ENCODE assay signal across 1 cellular context in the genomic region with DNA sequence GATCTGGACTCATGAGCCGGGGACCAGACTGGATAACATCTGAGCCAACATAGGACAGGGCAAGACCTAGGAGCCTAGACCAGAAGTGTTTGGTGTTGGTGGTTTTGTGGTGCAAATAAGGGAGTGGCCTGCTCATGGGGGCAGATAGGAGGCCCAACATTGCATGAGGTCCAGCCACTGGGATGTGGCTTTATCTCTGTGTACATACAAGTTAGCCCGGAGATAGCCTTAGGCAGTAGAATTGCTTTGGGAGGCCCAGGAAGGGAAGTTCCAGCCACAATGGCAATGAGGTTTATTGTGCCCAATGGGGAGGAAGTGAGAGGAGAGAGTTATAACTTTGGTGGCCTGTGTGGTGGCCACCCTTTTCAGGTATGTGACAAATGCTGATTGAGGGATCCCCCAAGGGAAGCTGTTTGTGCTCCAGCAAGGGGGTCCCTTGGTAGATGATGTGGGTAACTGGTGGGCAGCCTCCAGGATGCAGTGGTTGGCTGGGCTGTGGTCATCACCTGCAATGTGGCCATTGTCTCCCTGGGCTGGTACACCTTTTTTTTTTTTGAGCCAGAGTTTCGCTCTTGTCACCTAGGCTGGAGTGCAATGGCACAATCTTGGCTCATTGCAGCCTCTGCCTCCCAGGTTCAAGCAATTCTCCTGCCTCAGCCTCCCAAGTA.
TF ChIP-seq lines count a peak whose summit lies in the region.

No MANE protein-coding gene starts in this region.

TF ChIP-seq in K562, 482 proteins besides CTCF, POLR2A, EP300 and RAD21 (continued from another document and continues in another):
- TF ChIP-seq GABPA (tag; conservative IDR thresholded peaks at IDR 0.05; ENCODE audit: low read depth) = 0 out of 2 replicates have a peak, but pooled peaks have one; percentile 28
- TF ChIP-seq HOXB6 (CRISPR knock-in tag; IDR thresholded peaks at IDR 0.05; ENCODE audit: borderline replicate concordance) = no peak
- peak; percentile 33; the same call in 1 of the 2 replicates for TF ChIP-seq MTA1 (IDR thresholded peaks at IDR 0.05; ENCODE audit: borderline replicate concordance)
- no peak for TF ChIP-seq COPS2 (conservative IDR thresholded peaks at IDR 0.05)
- peak; percentile 74 to 78; a peak in 3 of 4 replicates for TF ChIP-seq KDM1A (IDR thresholded peaks at IDR 0.05)
- TF ChIP-seq RREB1 (CRISPR knock-in tag; IDR thresholded peaks at IDR 0.05) = peak; percentile 59; the same call in 1 of the 2 replicates
- TF ChIP-seq, protein P1, sequence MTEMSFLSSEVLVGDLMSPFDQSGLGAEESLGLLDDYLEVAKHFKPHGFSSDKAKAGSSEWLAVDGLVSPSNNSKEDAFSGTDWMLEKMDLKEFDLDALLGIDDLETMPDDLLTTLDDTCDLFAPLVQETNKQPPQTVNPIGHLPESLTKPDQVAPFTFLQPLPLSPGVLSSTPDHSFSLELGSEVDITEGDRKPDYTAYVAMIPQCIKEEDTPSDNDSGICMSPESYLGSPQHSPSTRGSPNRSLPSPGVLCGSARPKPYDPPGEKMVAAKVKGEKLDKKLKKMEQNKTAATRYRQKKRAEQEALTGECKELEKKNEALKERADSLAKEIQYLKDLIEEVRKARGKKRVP (CRISPR knock-in tag; IDR thresholded peaks at IDR 0.05) = 0 out of 2 replicates have a peak, but pooled peaks have one; percentile 19
- no peak for TF ChIP-seq NR2C1 (IDR thresholded peaks at IDR 0.05)
- TF ChIP-seq NR2C1 (tag; IDR thresholded peaks at IDR 0.05) = peak; percentile 29; the same call in 1 of the 2 replicates
- peak in 1 of 2 experiments; percentile 83; a peak in 2 of 4 replicates for TF ChIP-seq TBL1XR1 (IDR thresholded peaks at IDR 0.05; ENCODE audit: low read length in 2 of 2)
- no peak for TF ChIP-seq THRAP3 (IDR thresholded peaks at IDR 0.05; ENCODE audit: borderline replicate concordance)
- 0 out of 2 replicates have a peak, but pooled peaks have one; percentile 30 for TF ChIP-seq ZC3H4 (CRISPR knock-in tag; IDR thresholded peaks at IDR 0.05; ENCODE audit: borderline replicate concordance)
- peak; percentile 77 for TF ChIP-seq LEF1 (IDR thresholded peaks at IDR 0.05)
- TF ChIP-seq CTBP1 (IDR thresholded peaks at IDR 0.05; ENCODE audit: borderline replicate concordance) = peak; percentile 92
- TF ChIP-seq NFYB (IDR thresholded peaks at IDR 0.05; ENCODE audit: extremely low read depth, insufficient read length) = no peak
- no peak for TF ChIP-seq NCOA1 (IDR thresholded peaks at IDR 0.05; ENCODE audit: low read depth)
- no peak for TF ChIP-seq NR3C1 (CRISPR knock-in tag; IDR thresholded peaks at IDR 0.05)
- TF ChIP-seq, protein P2, sequence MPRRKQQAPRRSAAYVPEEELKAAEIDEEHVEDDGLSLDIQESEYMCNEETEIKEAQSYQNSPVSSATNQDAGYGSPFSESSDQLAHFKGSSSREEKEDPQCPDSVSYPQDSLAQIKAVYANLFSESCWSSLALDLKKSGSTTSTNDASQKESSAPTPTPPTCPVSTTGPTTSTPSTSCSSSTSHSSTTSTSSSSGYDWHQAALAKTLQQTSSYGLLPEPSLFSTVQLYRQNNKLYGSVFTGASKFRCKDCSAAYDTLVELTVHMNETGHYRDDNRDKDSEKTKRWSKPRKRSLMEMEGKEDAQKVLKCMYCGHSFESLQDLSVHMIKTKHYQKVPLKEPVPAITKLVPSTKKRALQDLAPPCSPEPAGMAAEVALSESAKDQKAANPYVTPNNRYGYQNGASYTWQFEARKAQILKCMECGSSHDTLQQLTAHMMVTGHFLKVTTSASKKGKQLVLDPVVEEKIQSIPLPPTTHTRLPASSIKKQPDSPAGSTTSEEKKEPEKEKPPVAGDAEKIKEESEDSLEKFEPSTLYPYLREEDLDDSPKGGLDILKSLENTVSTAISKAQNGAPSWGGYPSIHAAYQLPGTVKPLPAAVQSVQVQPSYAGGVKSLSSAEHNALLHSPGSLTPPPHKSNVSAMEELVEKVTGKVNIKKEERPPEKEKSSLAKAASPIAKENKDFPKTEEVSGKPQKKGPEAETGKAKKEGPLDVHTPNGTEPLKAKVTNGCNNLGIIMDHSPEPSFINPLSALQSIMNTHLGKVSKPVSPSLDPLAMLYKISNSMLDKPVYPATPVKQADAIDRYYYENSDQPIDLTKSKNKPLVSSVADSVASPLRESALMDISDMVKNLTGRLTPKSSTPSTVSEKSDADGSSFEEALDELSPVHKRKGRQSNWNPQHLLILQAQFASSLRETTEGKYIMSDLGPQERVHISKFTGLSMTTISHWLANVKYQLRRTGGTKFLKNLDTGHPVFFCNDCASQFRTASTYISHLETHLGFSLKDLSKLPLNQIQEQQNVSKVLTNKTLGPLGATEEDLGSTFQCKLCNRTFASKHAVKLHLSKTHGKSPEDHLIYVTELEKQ (CRISPR knock-in tag; IDR thresholded peaks at IDR 0.05) = no peak
- peak; percentile 90 for TF ChIP-seq LCOR (CRISPR knock-in tag; IDR thresholded peaks at IDR 0.05)
- peak; percentile 73 for TF ChIP-seq JUND (IDR thresholded peaks at IDR 0.05; ENCODE audit: borderline replicate concordance, low read depth, low read length)
- TF ChIP-seq JUND (tag; IDR thresholded peaks at IDR 0.05; ENCODE audit: borderline replicate concordance, low read depth, low read length) = peak; percentile 25; the same call in 1 of the 3 replicates
- TF ChIP-seq FOXP4 (CRISPR knock-in tag; IDR thresholded peaks at IDR 0.05; ENCODE audit: borderline replicate concordance) = no peak
- peak; percentile 74 for TF ChIP-seq MYC (IDR thresholded peaks at IDR 0.05; ENCODE audit: low read depth, low read length)
- TF ChIP-seq MYC (CRISPR knock-in tag; IDR thresholded peaks at IDR 0.05; ENCODE audit: borderline replicate concordance, low read depth) = no peak
- 0 out of 2 replicates have a peak, but pooled peaks have one; percentile 18 for TF ChIP-seq ELF4 (CRISPR knock-in tag; IDR thresholded peaks at IDR 0.05)
- peak; percentile 87 for TF ChIP-seq DPF2 (IDR thresholded peaks at IDR 0.05)
- TF ChIP-seq ESRRA (IDR thresholded peaks at IDR 0.05; ENCODE audit: borderline replicate concordance, low read depth) = peak; percentile 90
- TF ChIP-seq KLF16 (IDR thresholded peaks at IDR 0.05) = peak; percentile 75
- TF ChIP-seq, protein P3, sequence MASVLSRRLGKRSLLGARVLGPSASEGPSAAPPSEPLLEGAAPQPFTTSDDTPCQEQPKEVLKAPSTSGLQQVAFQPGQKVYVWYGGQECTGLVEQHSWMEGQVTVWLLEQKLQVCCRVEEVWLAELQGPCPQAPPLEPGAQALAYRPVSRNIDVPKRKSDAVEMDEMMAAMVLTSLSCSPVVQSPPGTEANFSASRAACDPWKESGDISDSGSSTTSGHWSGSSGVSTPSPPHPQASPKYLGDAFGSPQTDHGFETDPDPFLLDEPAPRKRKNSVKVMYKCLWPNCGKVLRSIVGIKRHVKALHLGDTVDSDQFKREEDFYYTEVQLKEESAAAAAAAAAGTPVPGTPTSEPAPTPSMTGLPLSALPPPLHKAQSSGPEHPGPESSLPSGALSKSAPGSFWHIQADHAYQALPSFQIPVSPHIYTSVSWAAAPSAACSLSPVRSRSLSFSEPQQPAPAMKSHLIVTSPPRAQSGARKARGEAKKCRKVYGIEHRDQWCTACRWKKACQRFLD (CRISPR knock-in tag; IDR thresholded peaks at IDR 0.05) = peak; percentile 69
- TF ChIP-seq POU5F1 (IDR thresholded peaks at IDR 0.05; ENCODE audit: borderline replicate concordance, low read depth, low read length, partially characterized antibody) = no peak
- peak in 1 of 2 experiments; percentile 83; a peak in 1 of 3 replicates for TF ChIP-seq CBX3 (IDR thresholded peaks at IDR 0.05; ENCODE audit: borderline replicate concordance in 1 of 2, low read length in 2 of 2)
- peak; percentile 80; the same call in 1 of the 2 replicates for TF ChIP-seq RUNX1 (IDR thresholded peaks at IDR 0.05; ENCODE audit: low read depth)
- TF ChIP-seq MEF2A (IDR thresholded peaks at IDR 0.05; ENCODE audit: control insufficient read depth, low read depth, low read length) = no peak
- peak; percentile 55; the same call in 1 of the 2 replicates for TF ChIP-seq FOXP1 (CRISPR knock-in tag; IDR thresholded peaks at IDR 0.05)
- no peak for TF ChIP-seq ESRRB (CRISPR knock-in tag; IDR thresholded peaks at IDR 0.05; ENCODE audit: borderline replicate concordance)
- TF ChIP-seq FOXA3 (CRISPR knock-in tag; conservative IDR thresholded peaks at IDR 0.05 in 1 of 2, IDR thresholded peaks at IDR 0.05 in 1 of 2) = peak; percentile 93
- TF ChIP-seq, protein P4, sequence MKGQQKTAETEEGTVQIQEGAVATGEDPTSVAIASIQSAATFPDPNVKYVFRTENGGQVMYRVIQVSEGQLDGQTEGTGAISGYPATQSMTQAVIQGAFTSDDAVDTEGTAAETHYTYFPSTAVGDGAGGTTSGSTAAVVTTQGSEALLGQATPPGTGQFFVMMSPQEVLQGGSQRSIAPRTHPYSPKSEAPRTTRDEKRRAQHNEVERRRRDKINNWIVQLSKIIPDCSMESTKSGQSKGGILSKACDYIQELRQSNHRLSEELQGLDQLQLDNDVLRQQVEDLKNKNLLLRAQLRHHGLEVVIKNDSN (CRISPR knock-in tag; IDR thresholded peaks at IDR 0.05) = 0 out of 2 replicates have a peak, but pooled peaks have one; percentile 8
- TF ChIP-seq, protein P5, sequence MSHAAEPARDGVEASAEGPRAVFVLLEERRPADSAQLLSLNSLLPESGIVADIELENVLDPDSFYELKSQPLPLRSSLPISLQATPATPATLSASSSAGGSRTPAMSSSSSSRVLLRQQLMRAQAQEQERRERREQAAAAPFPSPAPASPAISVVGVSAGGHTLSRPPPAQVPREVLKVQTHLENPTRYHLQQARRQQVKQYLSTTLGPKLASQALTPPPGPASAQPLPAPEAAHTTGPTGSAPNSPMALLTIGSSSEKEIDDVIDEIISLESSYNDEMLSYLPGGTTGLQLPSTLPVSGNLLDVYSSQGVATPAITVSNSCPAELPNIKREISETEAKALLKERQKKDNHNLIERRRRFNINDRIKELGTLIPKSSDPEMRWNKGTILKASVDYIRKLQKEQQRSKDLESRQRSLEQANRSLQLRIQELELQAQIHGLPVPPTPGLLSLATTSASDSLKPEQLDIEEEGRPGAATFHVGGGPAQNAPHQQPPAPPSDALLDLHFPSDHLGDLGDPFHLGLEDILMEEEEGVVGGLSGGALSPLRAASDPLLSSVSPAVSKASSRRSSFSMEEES (CRISPR knock-in tag; IDR thresholded peaks at IDR 0.05) = no peak
- TF ChIP-seq ZKSCAN8 (CRISPR knock-in tag; IDR thresholded peaks at IDR 0.05) = no peak
- no peak for TF ChIP-seq SRSF1 (IDR thresholded peaks at IDR 0.05; ENCODE audit: low read depth, low read length)
- no peak for TF ChIP-seq ZNF133 (CRISPR knock-in tag; IDR thresholded peaks at IDR 0.05)
- peak; percentile 34; the same call in 1 of the 2 replicates for TF ChIP-seq NFIC (IDR thresholded peaks at IDR 0.05)
- TF ChIP-seq SMAD4 (CRISPR knock-in tag; conservative IDR thresholded peaks at IDR 0.05) = peak; percentile 80
- no peak for TF ChIP-seq ZBED1 (IDR thresholded peaks at IDR 0.05)
- TF ChIP-seq NUFIP1 (IDR thresholded peaks at IDR 0.05; ENCODE audit: partially characterized antibody) = no peak
- TF ChIP-seq HDAC2 (IDR thresholded peaks at IDR 0.05) = peak; percentile 81
- TF ChIP-seq CCAR2 (IDR thresholded peaks at IDR 0.05; ENCODE audit: low read depth, low read length) = no peak
- TF ChIP-seq CXXC5 (CRISPR knock-in tag; IDR thresholded peaks at IDR 0.05) = peak; percentile 55
- TF ChIP-seq SMAD3 (CRISPR knock-in tag; conservative IDR thresholded peaks at IDR 0.05) = no peak
- no peak for TF ChIP-seq SP2 (IDR thresholded peaks at IDR 0.05; ENCODE audit: extremely low read depth, low read depth, low read length, poor library complexity, severe bottlenecking)
- peak; percentile 85 for TF ChIP-seq EHMT2 (IDR thresholded peaks at IDR 0.05)
- TF ChIP-seq ZNF707 (CRISPR knock-in tag; conservative IDR thresholded peaks at IDR 0.05) = no peak
